23 cellular contexts compared by ENCODE assay signal in genomic region chr3:56999547-56999946, GRCh38.
"Had no signal": no experiment of that assay in that cellular context is flagged by ENCODE, and none has a peak within 500 bp of the region (broad histone marks: within the 10 kb centered on the region; RNA-seq: fewer than 3 reads in every experiment).

No MANE protein-coding gene starts in this region.

- H3K4me3 ChIP-seq: K562 had no signal

- H3K9ac ChIP-seq: KMS-11, SK-N-SH had no signal

- H3K4me2 ChIP-seq: KMS-11, SK-N-SH had no signal

- H3K9me3 ChIP-seq: SK-N-SH had no signal

- FAIRE-seq: HTR-8/SVneo, K562 had no signal

- ATAC-seq: K562, Panc1, PC-3 had no signal

- H3K27ac ChIP-seq: KMS-11, RWPE1 had no signal

- DNase-seq: Kasumi-1, MM.1S, NCI-H1092 treated with DMSO at 0.1 percent for 48 hours, NCI-H1436, NCI-H187, NCI-H2029, NCI-H2081 treated with DMSO at 0.1 percent for 48 hours, NCI-H2171, NCI-H226, NCI-H446, NCI-H510A, NCI-H524 treated with DMSO at 0.1 percent for 48 hours, NCI-H69, NCI-H774, PC-3, SHP77, SK-N-SH, SW 1271 had no signal
